12 cellular contexts compared by ENCODE assay signal in the genomic region with DNA sequence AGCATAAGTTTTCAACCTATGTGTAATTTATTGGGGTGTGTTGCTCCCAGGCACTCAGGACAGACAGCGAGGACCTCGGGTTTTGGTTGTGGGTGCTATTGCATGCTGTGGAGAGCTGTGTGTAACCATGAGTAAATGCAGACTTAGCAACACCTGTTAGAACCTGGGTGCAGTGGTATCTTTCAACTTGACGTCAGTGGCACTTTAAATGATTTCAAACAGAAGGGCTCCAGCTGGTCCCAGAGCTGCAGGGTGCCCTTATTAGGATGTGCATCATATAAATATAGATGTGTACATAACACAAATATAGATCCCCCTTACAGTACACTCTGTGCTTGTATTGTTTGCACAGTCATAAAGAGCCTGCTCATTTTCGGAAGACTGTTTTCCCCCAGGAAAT.
DNase-seq lines count a peak whose midpoint lies in the region; ATAC-seq and TF ChIP-seq lines count a peak whose summit lies in the region.
"Had no signal": no experiment of that assay in that cellular context is flagged by ENCODE, and none has a peak within 500 bp of the region (broad histone marks: within the 10 kb centered on the region; RNA-seq: fewer than 3 reads in every experiment).

No MANE protein-coding gene starts in this region.

- peak; percentile 91 for DNase-seq in NCI-H1092 treated with DMSO at 0.1 percent for 48 hours (lab: John Stamatoyannopoulos, UW)
- DNase-seq in NCI-H510A treated with DMSO at 0.1 percent for 48 hours (lab: John Stamatoyannopoulos, UW): peak; percentile 94
- DNase-seq in epithelial cell of prostate (ENCODE audit: low read depth, low spot score): no peak
- DNase-seq in activated effector memory CD4-positive, alpha-beta T cell treated with anti-CD3 and anti-CD28 coated beads, Interleukin-2, amount 50 U/mL, for 16 hours: no peak
- no peak for DNase-seq in OCI-M1 (lab: John Stamatoyannopoulos, UW)
- DNase-seq in T1000 (lab: John Stamatoyannopoulos, UW): no peak
- DNase-seq: mucosa of descending colon; stimulated activated CD4-positive, alpha-beta T cell treated with anti-CD3 and anti-CD28 coated beads, Interleukin-4, amount 100 ng/mL, for 1 hour; stimulated activated naive B cell treated with anti-CD40 and anti-IgM and Interleukin-4, amounts not matched to agents 10 μg/mL and 1 μg/mL and 100 μg/mL, for 72 hours; uterus had no signal

- peak overlapping the region; percentile 79 for H3K27ac ChIP-seq in C4-2B
- H3K27ac ChIP-seq in epithelial cell of prostate: peak overlapping the region; percentile 74
- H3K27ac ChIP-seq: uterus had no signal

- TF ChIP-seq CTCF in C4-2B (conservative IDR thresholded peaks at IDR 0.05): no peak

- ATAC-seq in GM19467 (IDR thresholded peaks at IDR 0.05; ENCODE audit: unreplicated experiment): no peak
- ATAC-seq: mucosa of descending colon; stimulated activated naive B cell treated with anti-CD40 and anti-IgM and Interleukin-4, amounts not matched to agents 10 μg/mL and 1 μg/mL and 100 μg/mL, for 72 hours had no signal

Comparison
In these comparisons a context has a peak if more than half of its experiments do, and no peak if none do; other contexts are left out.
1. DNase-seq: peak in NCI-H1092 treated with DMSO at 0.1 percent for 48 hours (single experiment) and NCI-H510A treated with DMSO at 0.1 percent for 48 hours (single experiment); none in epithelial cell of prostate (single experiment), activated effector memory CD4-positive, alpha-beta T cell treated with anti-CD3 and anti-CD28 coated beads, Interleukin-2, amount 50 U/mL, for 16 hours (single experiment), OCI-M1 (single experiment) and T1000 (single experiment).